In the genomic region with DNA sequence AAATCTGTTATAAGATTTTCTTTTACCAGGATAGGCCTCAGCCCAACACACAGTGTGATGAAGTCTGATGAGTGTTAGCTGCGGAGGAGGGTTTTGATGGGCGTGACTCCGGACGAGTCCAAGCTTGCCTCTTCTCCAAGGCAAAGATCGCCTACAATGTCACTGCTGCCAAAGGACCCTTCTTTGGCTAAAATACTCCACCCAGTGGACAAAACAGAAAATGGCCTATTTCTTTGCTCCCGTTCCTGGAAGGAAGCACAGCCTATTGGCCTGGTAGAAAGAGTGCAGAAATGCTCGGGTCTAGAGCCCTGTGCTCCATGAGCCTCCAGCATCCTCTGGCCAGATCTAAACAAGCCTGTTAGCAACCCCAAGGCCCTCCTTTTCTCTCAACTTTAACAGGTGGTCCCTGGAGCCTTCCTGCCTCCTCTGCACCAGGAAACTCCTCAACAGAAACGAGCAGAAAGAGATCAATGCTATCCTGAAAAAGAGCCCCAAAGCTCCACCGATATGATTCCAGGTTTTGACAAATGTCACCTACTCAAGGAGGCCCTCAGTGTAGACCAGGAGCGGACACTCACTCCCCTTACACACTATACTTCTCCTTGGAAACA, we compare ENCODE assay signal across 8 cellular contexts. TPM values are rescaled to one million over a fixed set of nuclear protein-coding genes. Genes with fewer than 3 reads are reported as not detected.
DNase-seq lines count a peak whose midpoint lies in the region; ATAC-seq lines count a peak whose summit lies in the region.

No MANE protein-coding gene starts in this region.

- H4K91ac ChIP-seq in trophoblast cell (ENCODE audit: low read depth, low read length), result peak overlapping the region; percentile 19

- H3K9me3 Mint-ChIP-seq in activated naive CD8-positive, alpha-beta T cell treated with anti-CD3 and anti-CD28 coated beads for 36 hours, result no peaks in the 10 kb centered on the region

- no peaks in the 10 kb centered on the region for H3K36me3 ChIP-seq in trophoblast cell (ENCODE audit: control insufficient read depth in 1 of 2, insufficient read depth in 2 of 2, low read length in 2 of 2)

- peak overlapping the region; percentile 22 for H2BK5ac ChIP-seq in trophoblast cell (ENCODE audit: low read depth, low read length, poor library complexity)

- H3K9me3 ChIP-seq in trophoblast cell (ENCODE audit: insufficient read depth, low read depth, low read length), result no peaks in the 10 kb centered on the region

- intact Hi-C loops in Right ventricle myocardium superior (cut with DNase I), result loop anchor here (5.0 kb wide), 1 partner anchor 160 kb away; no protein-coding TSS in a partner anchor

- H3K9ac ChIP-seq in trophoblast cell (ENCODE audit: low read length), result no peak overlapping the region

- no peak overlapping the region for H3K4me3 ChIP-seq in trophoblast cell (ENCODE audit: low read depth, low read length)

- no peak overlapping the region for H2AK5ac ChIP-seq in trophoblast cell (ENCODE audit: low read length)

- H3K4me1 Mint-ChIP-seq in activated naive CD8-positive, alpha-beta T cell treated with anti-CD3 and anti-CD28 coated beads for 36 hours, result no peaks in the 10 kb centered on the region

- peaks cover 5% of the 10 kb centered on the region for H3K79me1 ChIP-seq in trophoblast cell (ENCODE audit: low read length)

- H3K79me2 ChIP-seq in trophoblast cell (ENCODE audit: control insufficient read depth, insufficient read depth, low read length, poor library complexity), result no peaks in the 10 kb centered on the region

- no peak overlapping the region for H3K4me3 Mint-ChIP-seq in activated naive CD8-positive, alpha-beta T cell treated with anti-CD3 and anti-CD28 coated beads for 36 hours

- H3K27me3 Mint-ChIP-seq in activated naive CD8-positive, alpha-beta T cell treated with anti-CD3 and anti-CD28 coated beads for 36 hours, result peaks cover 14% of the 10 kb centered on the region

- peak overlapping the region; percentile 46 for H3K4me2 ChIP-seq in trophoblast cell (ENCODE audit: low read length)

- no peaks in the 10 kb centered on the region for H3K36me3 Mint-ChIP-seq in activated naive CD8-positive, alpha-beta T cell treated with anti-CD3 and anti-CD28 coated beads for 36 hours

- no peak overlapping the region for H3K4ac ChIP-seq in trophoblast cell (ENCODE audit: low read depth, low read length)

- no peak overlapping the region for H4K12ac ChIP-seq in trophoblast cell (ENCODE audit: low read depth, low read length)

- peak overlapping the region; percentile 5 for H2BK120ac ChIP-seq in trophoblast cell (ENCODE audit: insufficient read depth, low read length, poor library complexity)

- H3K4me1 ChIP-seq in trophoblast cell (ENCODE audit: control insufficient read depth in 1 of 2, insufficient read depth in 2 of 2, low read length in 2 of 2), result peaks cover 0 to 3% of the 10 kb centered on the region in 2 experiments

- H3K23ac ChIP-seq in trophoblast cell (ENCODE audit: low read length), result no peak overlapping the region

- H3K14ac ChIP-seq in trophoblast cell (ENCODE audit: low read length), result no peak overlapping the region

- no peak overlapping the region for H3K18ac ChIP-seq in trophoblast cell (ENCODE audit: low read length)

- WGBS in trophoblast cell (ENCODE audit: extremely low coverage, insufficient coverage, insufficient read length), result no CpG with 5 or more reads among the region's 10 CpGs

- ATAC-seq in GM19372 (IDR thresholded peaks at IDR 0.05; ENCODE audit: low read depth, unreplicated experiment), result peak; percentile 89
- peak; percentile 77 for ATAC-seq in HG03520 (IDR thresholded peaks at IDR 0.05; ENCODE audit: unreplicated experiment)
- ATAC-seq in Right ventricle myocardium superior (ENCODE audit: poor library complexity), result peak; percentile 77

- H3K27ac ChIP-seq in trophoblast cell (ENCODE audit: low read depth, low read length), result peak overlapping the region; percentile 59

- H3K27ac Mint-ChIP-seq in activated naive CD8-positive, alpha-beta T cell treated with anti-CD3 and anti-CD28 coated beads for 36 hours, result no peak overlapping the region

- DNase-seq in DMS53 treated with DMSO at 0.1 percent for 48 hours (lab: John Stamatoyannopoulos, UW; ENCODE audit: unreplicated experiment), result peak; percentile 46
- peak; percentile 87 for DNase-seq in NCI-H345 (lab: John Stamatoyannopoulos, UW)
- peak; percentile 11 for DNase-seq in activated naive CD8-positive, alpha-beta T cell treated with anti-CD3 and anti-CD28 coated beads for 36 hours
- DNase-seq in Right ventricle myocardium superior, result peak; percentile 68
- DNase-seq in trophoblast cell, result peak; percentile 77 to 95
- no peak for DNase-seq in activated gamma-delta T cell treated with Interleukin-2 at 50 U/mL for 16 hours

- peak overlapping the region; percentile 32 for H4K8ac ChIP-seq in trophoblast cell (ENCODE audit: low read depth, low read length)

- no peak overlapping the region for H2AFZ ChIP-seq in trophoblast cell (ENCODE audit: insufficient read depth, low read length, poor library complexity)

- H2BK12ac ChIP-seq in trophoblast cell (ENCODE audit: low read length), result no peak overlapping the region

- H3K27me3 ChIP-seq in trophoblast cell (ENCODE audit: insufficient read depth, low read length), result no peaks in the 10 kb centered on the region

RNA-seq across cellular contexts. Expression of gene CASQ2, which starts 3.4 kb away (rescaled TPM):
- not detected for total RNA-seq in activated naive CD8-positive, alpha-beta T cell treated with anti-CD3 and anti-CD28 coated beads for 36 hours
- 804 TPM for total RNA-seq in Right ventricle myocardium superior
- polyA plus RNA-seq in trophoblast cell (2013), result 4.9 TPM in 2 replicates

Comparison
In these comparisons a context has a peak if more than half of its experiments do, and no peak if none do; other contexts are left out.
1. RNA of gene CASQ2, which starts 3.4 kb away (total RNA-seq): 804 TPM in Right ventricle myocardium superior (single experiment); not detected in activated naive CD8-positive, alpha-beta T cell treated with anti-CD3 and anti-CD28 coated beads for 36 hours; every median in the first group is over 100 times any median in the second.
2. Peak in every context shown above with its lines, with median percentiles within 50 percentile points of each other: ATAC-seq.